Comparison of ENCODE assay signal across 1 cellular context in genomic region chr3:48617559-48617958, GRCh38.
TF ChIP-seq lines count a peak whose summit lies in the region.

No MANE protein-coding gene starts in this region.

TF ChIP-seq in HepG2, 621 proteins besides CTCF, POLR2A, EP300 and RAD21 (continued from another document):
- 0 out of 2 replicates have a peak, but pooled peaks have one; percentile 44 for TF ChIP-seq ZNF280B (CRISPR knock-in tag; IDR thresholded peaks at IDR 0.05; ENCODE audit: borderline replicate concordance)
